Comparison of ENCODE assay signal across 2 cellular contexts in the genomic region with DNA sequence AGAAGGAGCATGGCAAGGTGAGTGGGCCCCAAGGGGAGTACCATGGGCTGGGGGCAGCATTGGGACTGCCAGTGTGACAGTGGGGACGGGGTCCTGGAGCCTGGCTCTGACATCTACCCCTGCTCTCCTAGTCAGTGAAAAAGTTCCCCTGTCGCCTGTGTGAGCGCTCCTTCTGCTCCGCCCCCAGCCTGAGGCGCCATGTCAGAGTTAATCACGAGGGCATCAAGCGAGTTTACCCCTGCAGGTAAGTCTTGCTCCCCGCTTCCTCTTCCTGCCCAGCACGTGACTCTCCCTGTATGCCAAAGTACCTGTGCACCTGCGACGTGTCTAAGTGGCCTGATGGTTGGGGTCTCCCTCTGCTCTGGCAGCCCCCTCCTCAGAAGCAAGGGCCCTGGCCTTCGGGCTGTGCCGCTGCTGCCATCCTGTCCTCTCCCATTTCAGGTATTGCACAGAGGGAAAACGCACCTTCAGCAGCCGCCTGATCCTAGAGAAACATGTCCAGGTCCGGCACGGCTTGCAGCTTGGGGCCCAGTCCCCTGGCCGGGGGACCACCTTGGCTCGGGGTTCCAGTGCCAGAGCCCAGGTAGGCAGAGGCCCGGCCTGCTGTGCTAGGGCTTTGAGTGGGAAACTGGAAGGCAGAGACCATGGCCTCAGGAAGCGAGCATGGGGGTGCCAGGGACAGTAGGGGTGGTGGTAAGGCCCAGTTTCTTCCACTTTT.
TF ChIP-seq lines count a peak whose summit lies in the region.

No MANE protein-coding gene starts in this region.

TF ChIP-seq in IMR-90, 13 proteins besides CTCF, POLR2A, EP300 and RAD21:
- TF ChIP-seq RCOR1 (IDR thresholded peaks at IDR 0.05; ENCODE audit: insufficient replicate concordance, low read length) (no peak), MXI1 (IDR thresholded peaks at IDR 0.05; ENCODE audit: borderline replicate concordance, low read depth, low read length) (no peak), SMC3 (IDR thresholded peaks at IDR 0.05; ENCODE audit: low read depth, low read length) (no peak), MAZ (IDR thresholded peaks at IDR 0.05; ENCODE audit: borderline replicate concordance, low read depth, low read length) (no peak)
- TF ChIP-seq, protein P1, sequence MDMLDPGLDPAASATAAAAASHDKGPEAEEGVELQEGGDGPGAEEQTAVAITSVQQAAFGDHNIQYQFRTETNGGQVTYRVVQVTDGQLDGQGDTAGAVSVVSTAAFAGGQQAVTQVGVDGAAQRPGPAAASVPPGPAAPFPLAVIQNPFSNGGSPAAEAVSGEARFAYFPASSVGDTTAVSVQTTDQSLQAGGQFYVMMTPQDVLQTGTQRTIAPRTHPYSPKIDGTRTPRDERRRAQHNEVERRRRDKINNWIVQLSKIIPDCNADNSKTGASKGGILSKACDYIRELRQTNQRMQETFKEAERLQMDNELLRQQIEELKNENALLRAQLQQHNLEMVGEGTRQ (IDR thresholded peaks at IDR 0.05; ENCODE audit: low read depth, low read length) = no peak

TF ChIP-seq in endothelial cell of umbilical vein, 7 proteins besides CTCF, POLR2A, EP300 and RAD21:
- no peak for TF ChIP-seq JUN (IDR thresholded peaks at IDR 0.05; ENCODE audit: borderline replicate concordance, insufficient read depth, insufficient read length, low read depth)
- TF ChIP-seq GATA2 (IDR thresholded peaks at IDR 0.05; ENCODE audit: insufficient read depth, insufficient read length, low read depth, low read length) = no peak
- TF ChIP-seq FOS (IDR thresholded peaks at IDR 0.05; ENCODE audit: borderline replicate concordance, insufficient read depth, low read length) = no peak
- TF ChIP-seq POLR2AphosphoS5 (IDR thresholded peaks at IDR 0.05; ENCODE audit: insufficient read depth, low read depth, low read length) = no peak
- TF ChIP-seq EZH2 (IDR thresholded peaks at IDR 0.05; ENCODE audit: borderline replicate concordance, low read depth, low read length, severe bottlenecking) = no peak
- TF ChIP-seq, protein P2, sequence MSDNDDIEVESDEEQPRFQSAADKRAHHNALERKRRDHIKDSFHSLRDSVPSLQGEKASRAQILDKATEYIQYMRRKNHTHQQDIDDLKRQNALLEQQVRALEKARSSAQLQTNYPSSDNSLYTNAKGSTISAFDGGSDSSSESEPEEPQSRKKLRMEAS (IDR thresholded peaks at IDR 0.05; ENCODE audit: insufficient read depth, insufficient read length) = no peak
- no peak for TF ChIP-seq MYC (IDR thresholded peaks at IDR 0.05; ENCODE audit: low read depth, low read length)
